Comparison of ENCODE assay signal across 21 cellular contexts in the genomic region with DNA sequence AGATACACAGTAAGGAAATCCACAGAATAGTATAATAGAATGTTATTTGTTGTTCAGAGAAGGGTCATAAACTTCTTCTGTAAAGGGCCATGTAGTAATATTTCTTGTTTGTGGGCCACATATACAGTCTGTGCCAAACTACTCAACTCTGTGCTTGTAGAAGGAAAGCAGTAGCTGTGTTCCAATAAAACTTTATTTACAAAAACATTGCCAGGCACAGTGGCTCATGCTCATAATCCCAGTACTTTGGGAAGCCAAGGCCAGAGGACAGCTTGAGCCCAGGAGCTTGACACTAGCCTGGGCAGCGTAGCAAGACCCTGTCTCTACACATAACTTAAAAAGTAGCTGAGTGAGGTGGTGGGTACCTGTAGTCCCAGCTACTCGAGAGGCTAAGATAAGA.
A peak's percentile ranks its signal among the peaks of the same experiment; 100 is the strongest.
DNase-seq lines count a peak whose midpoint lies in the region; ATAC-seq, FAIRE-seq and TF ChIP-seq lines count a peak whose summit lies in the region.
"Had no signal": no experiment of that assay in that cellular context is flagged by ENCODE, and none has a peak within 500 bp of the region (broad histone marks: within the 10 kb centered on the region; RNA-seq: fewer than 3 reads in every experiment).

No MANE protein-coding gene starts in this region.

- no peak for DNase-seq in HepG2 (ENCODE audit: low spot score)
- DNase-seq in right lobe of liver: no peak
- DNase-seq in GM12878 (ENCODE audit: low read depth, low spot score): no peak
- DNase-seq in osteoblast (ENCODE audit: insufficient read length, low spot score, missing footprints): peak; percentile 10
- DNase-seq in stimulated activated CD4-positive, alpha-beta T cell treated with anti-CD3 and anti-CD28 coated beads, Interleukin-2, amount 100 ng/mL, for 48 hours: no peak
- no peak for DNase-seq in left ventricle myocardium superior
- DNase-seq: AML-193; Caco-2; Calu3; CD4-positive, alpha-beta T cell; CD8-positive, alpha-beta T cell; DMS79 treated with DMSO at 0.1 percent for 48 hours; GF-D8 had no signal

- no peak overlapping the region for H3K9ac ChIP-seq in HepG2 (ENCODE audit: insufficient read depth, low read depth, low read length)
- no peak overlapping the region for H3K9ac ChIP-seq in GM12878 (ENCODE audit: control insufficient read depth, insufficient read depth, low read length)
- H3K9ac ChIP-seq: BLaER1 treated with 17β-estradiol and CSF1 and Interleukin-3, amounts not matched to agents 10 nM and 100 nM had no signal

- TF ChIP-seq RAD21 in HepG2 (CRISPR knock-in tag; IDR thresholded peaks at IDR 0.05) (no peak), GM12878 (IDR thresholded peaks at IDR 0.05; ENCODE audit: insufficient read depth, low read depth, low read length) (no peak)

- BruUV-seq in HepG2 (replicated peaks; lab: Mats Ljungman, UMichigan) (no TSS peak), GM12878 (replicated peaks; lab: Mats Ljungman, UMichigan) (no TSS peak)

- H3K4me2 ChIP-seq in HepG2 (ENCODE audit: low read depth, low read length) (no peak overlapping the region), GM12878 (ENCODE audit: control insufficient read depth, insufficient read depth) (no peak overlapping the region), osteoblast (ENCODE audit: insufficient read depth, low read length) (no peak overlapping the region)
- H3K4me2 ChIP-seq: A549; BLaER1 treated with 17β-estradiol and CSF1 and Interleukin-3, amounts not matched to agents 10 nM and 100 nM had no signal

- no peak for TF ChIP-seq POLR2A in HepG2 (IDR thresholded peaks at IDR 0.05; ENCODE audit: insufficient read depth in 1 of 2, low read depth in 2 of 2, low read length in 2 of 2)
- no peak for TF ChIP-seq POLR2A in right lobe of liver (IDR thresholded peaks at IDR 0.05)
- TF ChIP-seq POLR2A in GM12878 (IDR thresholded peaks at IDR 0.05; ENCODE audit: low read depth, low read length): no peak

- CTCF ChIA-PET in HepG2 (lab: Yijun Ruan, JAX; ENCODE audit: low intra/inter-chr PET ratio, low total read pairs) (no interaction called here), GM12878 (lab: Yijun Ruan, JAX) (no interaction called here)

- H3K36me3 ChIP-seq in HepG2 (replicated peaks in 1 of 2; ENCODE audit: control insufficient read depth in 1 of 2, insufficient read depth in 2 of 2, low read length in 2 of 2) (no peaks in the 10 kb centered on the region), right lobe of liver (no peaks in the 10 kb centered on the region), GM12878 (ENCODE audit: control insufficient read depth in 2 of 2, insufficient read depth in 2 of 2, low read length in 1 of 2) (no peaks in the 10 kb centered on the region), osteoblast (ENCODE audit: insufficient read depth, low read length) (no peaks in the 10 kb centered on the region)
- H3K36me3 ChIP-seq: BLaER1 treated with 17β-estradiol and CSF1 and Interleukin-3, amounts not matched to agents 10 nM and 100 nM had no signal

- H3K79me2 ChIP-seq in HepG2 (ENCODE audit: insufficient read depth, low read length) (no peaks in the 10 kb centered on the region), GM12878 (ENCODE audit: control insufficient read depth, insufficient read depth, low read length) (no peaks in the 10 kb centered on the region), osteoblast (ENCODE audit: insufficient read depth, low read length) (no peaks in the 10 kb centered on the region)

- no peak overlapping the region for H3K27ac ChIP-seq in HepG2 (ENCODE audit: extremely low read length, insufficient read depth, low read length)
- H3K27ac ChIP-seq in right lobe of liver: no peak overlapping the region
- H3K27ac ChIP-seq in GM12878 (ENCODE audit: control insufficient read depth, insufficient read depth): no peak overlapping the region
- no peak overlapping the region for H3K27ac ChIP-seq in osteoblast (ENCODE audit: low read depth, low read length)
- H3K27ac ChIP-seq: 22Rv1; A549; BLaER1 treated with 17β-estradiol and CSF1 and Interleukin-3, amounts not matched to agents 10 nM and 100 nM; C4-2B had no signal

- H3K4me1 ChIP-seq in HepG2 (ENCODE audit: insufficient read depth, low read length): no peaks in the 10 kb centered on the region
- H3K4me1 ChIP-seq in right lobe of liver: no peaks in the 10 kb centered on the region
- no peaks in the 10 kb centered on the region for H3K4me1 ChIP-seq in GM12878 (ENCODE audit: control insufficient read depth, insufficient read depth, low read length)
- no peaks in the 10 kb centered on the region for H3K4me1 ChIP-seq in osteoblast (ENCODE audit: insufficient read depth, low read length)
- H3K4me1 ChIP-seq: A549; BLaER1 treated with 17β-estradiol and CSF1 and Interleukin-3, amounts not matched to agents 10 nM and 100 nM; Caco-2 had no signal

- no peak for FAIRE-seq in HepG2 (lab: Jason Lieb, UNC)
- no peak for FAIRE-seq in GM12878 (lab: Jason Lieb, UNC)
- FAIRE-seq: A549, D721Med, G401.6, GM12892, GM18507 had no signal

- H3K9me3 ChIP-seq in HepG2 (ENCODE audit: low read length) (no peaks in the 10 kb centered on the region), right lobe of liver (no peaks in the 10 kb centered on the region), GM12878 (replicated peaks; ENCODE audit: control insufficient read depth, insufficient read depth, low read length) (no peaks in the 10 kb centered on the region), osteoblast (ENCODE audit: low read depth, low read length) (no peaks in the 10 kb centered on the region)
- H3K9me3 ChIP-seq: A549, Caco-2 had no signal

- H2AFZ ChIP-seq in HepG2 (ENCODE audit: low read length) (no peak overlapping the region), GM12878 (ENCODE audit: control insufficient read depth, low read depth, low read length) (no peak overlapping the region), osteoblast (ENCODE audit: low read length) (no peak overlapping the region)

- SMC1A ChIA-PET in GM12878 (lab: Charles Lee; ENCODE audit: uncharacterized antibody, unreplicated experiment): no interaction called here

- in situ Hi-C loops in HepG2 (cut with HindIII; ENCODE audit: extremely low pct_ligation_motif_present, low pct_unique_long_range_greater_than_20kb): no loop called here
- in situ Hi-C loops in GM12878 (cut with MboI): no loop called here

- no peaks in the 10 kb centered on the region for H4K20me1 ChIP-seq in HepG2 (ENCODE audit: insufficient read depth, low read length)
- no peaks in the 10 kb centered on the region for H4K20me1 ChIP-seq in GM12878 (ENCODE audit: control insufficient read depth, insufficient read depth)
- no peaks in the 10 kb centered on the region for H4K20me1 ChIP-seq in osteoblast (ENCODE audit: insufficient read depth, low read length)
- H4K20me1 ChIP-seq: BLaER1 treated with 17β-estradiol and CSF1 and Interleukin-3, amounts not matched to agents 10 nM and 100 nM had no signal

- POLR2A ChIA-PET in HepG2 (lab: Yijun Ruan, JAX): no interaction called here
- POLR2A ChIA-PET in GM12878 (lab: Charles Lee): no interaction called here

- TF ChIP-seq CTCF in HepG2 (CRISPR knock-in tag; IDR thresholded peaks at IDR 0.05) (no peak), right lobe of liver (IDR thresholded peaks at IDR 0.05) (no peak), GM12878 (IDR thresholded peaks at IDR 0.05 in 2 of 3, conservative IDR thresholded peaks at IDR 0.05 in 1 of 3; ENCODE audit: control insufficient read depth in 2 of 3, extremely low read depth in 1 of 3, insufficient read depth in 1 of 3, low read depth in 3 of 3, low read length in 3 of 3) (no peak), osteoblast (IDR thresholded peaks at IDR 0.05; ENCODE audit: extremely low read depth, low read depth, low read length) (no peak)

- H3K27me3 ChIP-seq in HepG2 (ENCODE audit: control insufficient read depth in 1 of 2, insufficient read depth in 2 of 2, low read length in 2 of 2) (peaks cover 0 to 5% of the 10 kb centered on the region in 2 experiments; a peak in 2 of 5 replicates), right lobe of liver (no peaks in the 10 kb centered on the region), GM12878 (replicated peaks in 1 of 2; ENCODE audit: control insufficient read depth in 2 of 2, insufficient read depth in 2 of 2, low read length in 1 of 2) (no peaks in the 10 kb centered on the region), osteoblast (ENCODE audit: insufficient read depth, low read length) (no peaks in the 10 kb centered on the region)
- H3K27me3 ChIP-seq: BLaER1 treated with 17β-estradiol and CSF1 and Interleukin-3, amounts not matched to agents 10 nM and 100 nM had no signal

- ATAC-seq in HepG2: no peak
- no peak for ATAC-seq in right lobe of liver
- ATAC-seq in GM12878: no peak
- ATAC-seq in left ventricle myocardium superior: no peak
- ATAC-seq: A549; CD8-positive, alpha-beta T cell had no signal

- RAD21 ChIA-PET in GM12878 (lab: Charles Lee; ENCODE audit: unreplicated experiment): no interaction called here

- intact Hi-C loops in HepG2 (cut with micrococcal nuclease; ENCODE audit: unreplicated experiment): no loop called here
- intact Hi-C loops in right lobe of liver (cut with DNase I): no loop called here
- intact Hi-C loops in GM12878 (cut with micrococcal nuclease; ENCODE audit: unreplicated experiment): no loop called here
- intact Hi-C loops in left ventricle myocardium superior (cut with micrococcal nuclease): no loop called here

- WGBS in HepG2 (ENCODE audit: low lambda C conversion rate): 10% methylated on average over 2 of the region's 2 CpGs
- WGBS in right lobe of liver (ENCODE audit: insufficient coverage, low coverage, low lambda C conversion rate, missing lambda C conversion rate): 71% methylated on average over 1 of the region's 2 CpGs
- 0% methylated on average over 2 of the region's 2 CpGs for WGBS in GM12878 (ENCODE audit: insufficient coverage, insufficient replicate concordance, low lambda C conversion rate, missing lambda C conversion rate)

- no peak overlapping the region for H3K4me3 ChIP-seq in HepG2 (replicated peaks in 1 of 3; ENCODE audit: insufficient read depth in 1 of 3, low read depth in 2 of 3, low read length in 3 of 3)
- no peak overlapping the region for H3K4me3 ChIP-seq in right lobe of liver
- no peak overlapping the region for H3K4me3 ChIP-seq in GM12878
- H3K4me3 ChIP-seq in osteoblast (ENCODE audit: insufficient read depth, low read length): no peak overlapping the region
- H3K4me3 ChIP-seq: A549; BLaER1 treated with 17β-estradiol and CSF1 and Interleukin-3, amounts not matched to agents 10 nM and 100 nM had no signal

- TF ChIP-seq EP300 in HepG2 (IDR thresholded peaks at IDR 0.05; ENCODE audit: low read depth in 2 of 2, low read length in 2 of 2) (no peak), HepG2 (CRISPR knock-in tag; IDR thresholded peaks at IDR 0.05; ENCODE audit: borderline replicate concordance) (no peak), GM12878 (IDR thresholded peaks at IDR 0.05; ENCODE audit: borderline replicate concordance in 1 of 2, control insufficient read depth in 1 of 2, low read depth in 2 of 2, low read length in 2 of 2) (no peak)

TF ChIP-seq in GM12878, 131 proteins besides CTCF, POLR2A, EP300 and RAD21 (continues in another document):
- TF ChIP-seq, protein P1, sequence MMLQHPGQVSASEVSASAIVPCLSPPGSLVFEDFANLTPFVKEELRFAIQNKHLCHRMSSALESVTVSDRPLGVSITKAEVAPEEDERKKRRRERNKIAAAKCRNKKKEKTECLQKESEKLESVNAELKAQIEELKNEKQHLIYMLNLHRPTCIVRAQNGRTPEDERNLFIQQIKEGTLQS (IDR thresholded peaks at IDR 0.05; ENCODE audit: borderline replicate concordance, extremely low read depth, low read depth, low read length): no peak
- TF ChIP-seq RUNX3 (IDR thresholded peaks at IDR 0.05; ENCODE audit: low read length): no peak
